18 cellular contexts compared by ENCODE assay signal in the genomic region with DNA sequence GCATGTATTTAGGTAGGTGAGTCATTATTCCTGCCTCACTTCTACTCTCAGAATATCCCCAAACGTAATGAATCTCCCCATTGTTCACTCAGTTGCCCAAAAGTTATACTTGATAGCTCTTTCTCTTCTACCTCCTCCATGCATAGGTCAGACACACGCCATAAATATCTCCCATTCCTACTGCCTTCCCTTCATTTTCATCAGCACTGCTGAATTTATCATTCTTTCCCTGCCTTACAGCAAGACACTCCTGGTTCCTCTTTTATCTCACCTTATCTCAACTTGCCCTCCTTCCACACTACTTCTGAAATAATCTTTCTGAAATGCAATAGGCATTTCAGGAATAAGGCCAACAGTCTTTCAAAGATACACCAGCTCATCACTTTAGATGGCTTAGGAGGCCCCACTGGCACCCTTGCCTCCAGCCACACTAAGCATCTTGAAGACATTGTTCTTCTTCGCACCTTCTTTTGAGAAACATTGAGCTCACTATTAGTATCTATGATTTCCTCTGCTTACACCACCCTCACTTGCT.
"Had no signal": no experiment of that assay in that cellular context is flagged by ENCODE, and none has a peak within 500 bp of the region (broad histone marks: within the 10 kb centered on the region; RNA-seq: fewer than 3 reads in every experiment).

No MANE protein-coding gene starts in this region.

- H3K4me1 Mint-ChIP-seq: activated naive CD8-positive, alpha-beta T cell treated with anti-CD3 and anti-CD28 coated beads for 36 hours; stimulated activated memory B cell treated with anti-CD40 and anti-IgM and Interleukin-4, amounts not matched to agents 10 μg/mL and 1 μg/mL and 100 μg/mL, for 72 hours had no signal

- H3K27me3 ChIP-seq: neural progenitor cell, transverse colon, uterus had no signal

- DNase-seq: activated CD8-positive, alpha-beta memory T cell treated with anti-CD3 and anti-CD28 coated beads, Interleukin-2, amount 50 U/mL, for 4 hours; activated naive CD4-positive, alpha-beta T cell treated with Interleukin-2 at 50 U/mL for 16 hours; activated naive CD8-positive, alpha-beta T cell treated with anti-CD3 and anti-CD28 coated beads for 36 hours; activated T-cell treated with anti-CD3 and anti-CD28 coated beads, Interleukin-2, amount 50 U/mL, for 24 hours; amniotic stem cell; cerebellar nuclear complex; cortex of kidney; kidney; lower lobe of right lung; naive thymus-derived CD4-positive, alpha-beta T cell; posterior cingulate gyrus; stimulated activated CD4-positive, alpha-beta T cell treated with anti-CD3 and anti-CD28 coated beads, Interleukin-2, amount 100 ng/mL, for 24 hours; transverse colon; uterus had no signal

- H3K4me1 ChIP-seq: lower lobe of right lung, neural progenitor cell, transverse colon, uterus had no signal

- H3K9me3 Mint-ChIP-seq: activated naive CD8-positive, alpha-beta T cell treated with anti-CD3 and anti-CD28 coated beads for 36 hours; activated T-cell treated with anti-CD3 and anti-CD28 coated beads, Interleukin-2, amount 50 U/mL, for 24 hours; activated T-helper 2 cell treated with anti-CD3 and anti-CD28 coated beads, Interferon-gamma antibody, Interleukin-2, Interleukin-4, amounts not matched to agents 10 μg/mL and 5 μg/mL and 100 μg/mL, durations not matched to agents 14 hours and 24 hours and 36 hours; naive thymus-derived CD4-positive, alpha-beta T cell; neural progenitor cell; stimulated activated memory B cell treated with anti-CD40 and anti-IgM and Interleukin-4, amounts not matched to agents 10 μg/mL and 1 μg/mL and 100 μg/mL, for 72 hours; WTC11 had no signal

- H2AFZ ChIP-seq: neural progenitor cell had no signal

- H3K27me3 Mint-ChIP-seq: activated T-cell treated with anti-CD3 and anti-CD28 coated beads, Interleukin-2, amount 50 U/mL, for 24 hours; stimulated activated memory B cell treated with anti-CD40 and anti-IgM and Interleukin-4, amounts not matched to agents 10 μg/mL and 1 μg/mL and 100 μg/mL, for 72 hours had no signal

- H3K9me3 ChIP-seq: lower lobe of right lung, transverse colon, uterus had no signal

- H3K4me2 ChIP-seq: neural progenitor cell had no signal

- H3K9ac ChIP-seq: neural progenitor cell had no signal

- H3K27ac Mint-ChIP-seq: activated naive CD8-positive, alpha-beta T cell treated with anti-CD3 and anti-CD28 coated beads for 36 hours; activated T-cell treated with anti-CD3 and anti-CD28 coated beads, Interleukin-2, amount 50 U/mL, for 24 hours; activated T-helper 2 cell treated with anti-CD3 and anti-CD28 coated beads, Interferon-gamma antibody, Interleukin-2, Interleukin-4, amounts not matched to agents 10 μg/mL and 5 μg/mL and 100 μg/mL, durations not matched to agents 14 hours and 24 hours and 36 hours; neural progenitor cell; stimulated activated memory B cell treated with anti-CD40 and anti-IgM and Interleukin-4, amounts not matched to agents 10 μg/mL and 1 μg/mL and 100 μg/mL, for 72 hours; WTC11 had no signal

- H3K36me3 ChIP-seq: lower lobe of right lung, neural progenitor cell, transverse colon, uterus had no signal

- H3K36me3 Mint-ChIP-seq: activated naive CD8-positive, alpha-beta T cell treated with anti-CD3 and anti-CD28 coated beads for 36 hours; naive thymus-derived CD4-positive, alpha-beta T cell; neural progenitor cell; stimulated activated memory B cell treated with anti-CD40 and anti-IgM and Interleukin-4, amounts not matched to agents 10 μg/mL and 1 μg/mL and 100 μg/mL, for 72 hours; WTC11 had no signal

- H3K27ac ChIP-seq: lower lobe of right lung, neural progenitor cell, transverse colon, uterus had no signal

- H3K4me3 Mint-ChIP-seq: activated naive CD8-positive, alpha-beta T cell treated with anti-CD3 and anti-CD28 coated beads for 36 hours; activated T-cell treated with anti-CD3 and anti-CD28 coated beads, Interleukin-2, amount 50 U/mL, for 24 hours; naive thymus-derived CD4-positive, alpha-beta T cell; neural progenitor cell; stimulated activated memory B cell treated with anti-CD40 and anti-IgM and Interleukin-4, amounts not matched to agents 10 μg/mL and 1 μg/mL and 100 μg/mL, for 72 hours; WTC11 had no signal

- H3K4me3 ChIP-seq: lower lobe of right lung, neural progenitor cell, transverse colon, uterus had no signal
